ENCODE assay signal across 18 cellular contexts in genomic region chr1:21271550-21271949, GRCh38. TPM values are rescaled to one million over a fixed set of nuclear protein-coding genes. Genes with fewer than 3 reads are reported as not detected.
A peak's percentile ranks its signal among the peaks of the same experiment; 100 is the strongest.
DNase-seq lines count a peak whose midpoint lies in the region; ATAC-seq, FAIRE-seq and TF ChIP-seq lines count a peak whose summit lies in the region.
"Had no signal": no experiment of that assay in that cellular context is flagged by ENCODE, and none has a peak within 500 bp of the region (broad histone marks: within the 10 kb centered on the region; RNA-seq: fewer than 3 reads in every experiment).

No MANE protein-coding gene starts in this region.

- peaks cover 98% of the 10 kb centered on the region for H3K36me3 Mint-ChIP-seq in activated T-cell treated with anti-CD3 and anti-CD28 coated beads, Interleukin-2, amount 50 U/mL, for 24 hours (ENCODE audit: low read depth)
- peaks cover 93% of the 10 kb centered on the region for H3K36me3 Mint-ChIP-seq in stimulated activated effector memory CD8-positive, alpha-beta T cell treated with anti-CD3 and anti-CD28 coated beads, Interleukin-12 subunit alpha, Interleukin-12 subunit beta, amount 100 ng/mL, for 72 hours
- H3K36me3 Mint-ChIP-seq: natural killer cell had no signal

- POLR2A ChIA-PET in Panc1 (lab: Charles Lee) = no interaction called here

- peak; percentile 51 for FAIRE-seq in islet of Langerhans (lab: Jason Lieb, UNC)
- FAIRE-seq: G401.6 had no signal

- H3K27me3 Mint-ChIP-seq in activated T-cell treated with anti-CD3 and anti-CD28 coated beads, Interleukin-2, amount 50 U/mL, for 24 hours = no peaks in the 10 kb centered on the region
- H3K27me3 Mint-ChIP-seq: effector memory CD8-positive, alpha-beta T cell had no signal

- ATAC-seq in Panc1 = no peak
- no peak for ATAC-seq in stimulated activated effector memory CD8-positive, alpha-beta T cell treated with anti-CD3 and anti-CD28 coated beads, Interleukin-12 subunit alpha, Interleukin-12 subunit beta, amount 100 ng/mL, for 72 hours
- ATAC-seq in GM19463 (IDR thresholded peaks at IDR 0.05; ENCODE audit: unreplicated experiment) = no peak
- ATAC-seq in HG02763 (IDR thresholded peaks at IDR 0.05; ENCODE audit: unreplicated experiment) = no peak
- ATAC-seq: effector memory CD8-positive, alpha-beta T cell; natural killer cell; SK-N-SH treated with all-trans-retinoic acid at 6 μM for 48 hours had no signal

- no peaks in the 10 kb centered on the region for H3K9me3 ChIP-seq in Panc1 (ENCODE audit: control insufficient read depth, insufficient read depth, low read depth, low read length)

- H3K4me3 ChIP-seq in Panc1 (ENCODE audit: low read depth in 2 of 2, low read length in 2 of 2) = no peak overlapping the region
- H3K4me3 ChIP-seq: BLaER1 had no signal

- no peak overlapping the region for H3K27ac ChIP-seq in Panc1 (ENCODE audit: low read length)
- H3K27ac ChIP-seq: BLaER1 had no signal

- H3K4me1 ChIP-seq in Panc1 (ENCODE audit: control insufficient read depth, insufficient read depth, low read length) = no peaks in the 10 kb centered on the region
- H3K4me1 ChIP-seq: BLaER1 had no signal

- DNase-seq in activated T-cell treated with anti-CD3 and anti-CD28 coated beads, Interleukin-2, amount 50 U/mL, for 24 hours = no peak
- DNase-seq in activated T-cell treated with anti-CD3 and anti-CD28 coated beads, Interleukin-2, amount 50 U/mL, for 1 hour = no peak
- no peak for DNase-seq in Panc1 (ENCODE audit: low read depth, low spot score)
- DNase-seq in stimulated activated effector memory CD8-positive, alpha-beta T cell treated with anti-CD3 and anti-CD28 coated beads, Interleukin-12 subunit alpha, Interleukin-12 subunit beta, amount 100 ng/mL, for 72 hours (ENCODE audit: low spot score in 2 of 2) = no peak
- DNase-seq in NCI-H2029 (lab: John Stamatoyannopoulos, UW) = no peak
- DNase-seq: activated naive CD4-positive, alpha-beta T cell treated with Interleukin-2 at 50 U/mL for 16 hours; effector memory CD8-positive, alpha-beta T cell; kidney glomerular epithelial cell; MM.1S; natural killer cell; NCI-H1436 treated with DMSO at 0.1 percent for 48 hours; NCI-H524 treated with DMSO at 0.1 percent for 48 hours had no signal

- no peak for TF ChIP-seq CTCF in Panc1 (IDR thresholded peaks at IDR 0.05)

- in situ Hi-C loops in Panc1 (cut with HindIII; ENCODE audit: low pct_unique_long_range_greater_than_20kb, low sequenced_read_pairs) = no loop called here

- H3K4me1 Mint-ChIP-seq in activated T-cell treated with anti-CD3 and anti-CD28 coated beads, Interleukin-2, amount 50 U/mL, for 24 hours (ENCODE audit: low read depth) = peaks cover 35% of the 10 kb centered on the region
- H3K4me1 Mint-ChIP-seq in stimulated activated effector memory CD8-positive, alpha-beta T cell treated with anti-CD3 and anti-CD28 coated beads, Interleukin-12 subunit alpha, Interleukin-12 subunit beta, amount 100 ng/mL, for 72 hours = peaks cover 37% of the 10 kb centered on the region

- CTCF ChIA-PET in Panc1 (lab: Charles Lee) = interaction anchor here (0.6 kb wide), 1 partner anchor 26 kb away, joined by 4 read pairs; no protein-coding TSS in a partner anchor

- no peaks in the 10 kb centered on the region for H3K9me3 Mint-ChIP-seq in activated T-cell treated with anti-CD3 and anti-CD28 coated beads, Interleukin-2, amount 50 U/mL, for 24 hours
- no peaks in the 10 kb centered on the region for H3K9me3 Mint-ChIP-seq in stimulated activated effector memory CD8-positive, alpha-beta T cell treated with anti-CD3 and anti-CD28 coated beads, Interleukin-12 subunit alpha, Interleukin-12 subunit beta, amount 100 ng/mL, for 72 hours
- H3K9me3 Mint-ChIP-seq: effector memory CD8-positive, alpha-beta T cell; natural killer cell had no signal

- peak overlapping the region; percentile 75 for H3K27ac Mint-ChIP-seq in activated T-cell treated with anti-CD3 and anti-CD28 coated beads, Interleukin-2, amount 50 U/mL, for 24 hours
- H3K27ac Mint-ChIP-seq in stimulated activated effector memory CD8-positive, alpha-beta T cell treated with anti-CD3 and anti-CD28 coated beads, Interleukin-12 subunit alpha, Interleukin-12 subunit beta, amount 100 ng/mL, for 72 hours = peak overlapping the region; percentile 70
- H3K27ac Mint-ChIP-seq: natural killer cell had no signal

- intact Hi-C loops in Panc1 (cut with micrococcal nuclease; ENCODE audit: unreplicated experiment) = no loop called here

- no peak overlapping the region for H3K4me3 Mint-ChIP-seq in activated T-cell treated with anti-CD3 and anti-CD28 coated beads, Interleukin-2, amount 50 U/mL, for 24 hours
- H3K4me3 Mint-ChIP-seq in stimulated activated effector memory CD8-positive, alpha-beta T cell treated with anti-CD3 and anti-CD28 coated beads, Interleukin-12 subunit alpha, Interleukin-12 subunit beta, amount 100 ng/mL, for 72 hours = no peak overlapping the region
- H3K4me3 Mint-ChIP-seq: effector memory CD8-positive, alpha-beta T cell; natural killer cell had no signal

- no peaks in the 10 kb centered on the region for H3K27me3 ChIP-seq in Panc1 (ENCODE audit: control insufficient read depth, insufficient read depth, low read length)
- H3K27me3 ChIP-seq: BLaER1 had no signal

- peaks cover 7% of the 10 kb centered on the region; the same call in 1 of the 2 replicates for H3K36me3 ChIP-seq in Panc1 (ENCODE audit: control insufficient read depth, insufficient read depth, low read length)

- TSS peak; percentile 25 for BruUV-seq in Panc1 (replicated peaks; lab: Mats Ljungman, UMichigan)

RNA-seq across cellular contexts. Expression of gene ECE1, which starts 18.7 kb away (rescaled TPM):
- 192 TPM for total RNA-seq in Panc1 (2021; ENCODE audit: unreplicated experiment)
- polyA plus RNA-seq in Panc1 (2012; ENCODE audit: insufficient read length) = 250 TPM
